ENCODE assay signal across 19 cellular contexts in genomic region chr2:59032469-59032868, GRCh38.
"Had no signal": no experiment of that assay in that cellular context is flagged by ENCODE, and none has a peak within 500 bp of the region (broad histone marks: within the 10 kb centered on the region; RNA-seq: fewer than 3 reads in every experiment).

No MANE protein-coding gene starts in this region.

- H3K27ac ChIP-seq: tibial artery, vagina had no signal

- H3K9me3 ChIP-seq: tibial artery, vagina had no signal

- ATAC-seq: natural killer cell; right cardiac atrium; stimulated activated effector memory CD8-positive, alpha-beta T cell treated with anti-CD3 and anti-CD28 coated beads, Interleukin-12 subunit alpha, Interleukin-12 subunit beta, amount 100 ng/mL, for 72 hours had no signal

- H3K4me3 Mint-ChIP-seq: activated B cell treated with CpG ODN at 0.5 μM for 24 hours; activated CD4-positive, alpha-beta T cell treated with anti-CD3 and anti-CD28 coated beads, Interleukin-2, amount 10 ng/mL, durations not matched to agents 7 days and 5 days; activated naive CD4-positive, alpha-beta T cell treated with anti-CD3 and anti-CD28 coated beads, Interleukin-2, amount 10 ng/mL, durations not matched to agents 7 days and 5 days; natural killer cell; stimulated activated effector memory CD8-positive, alpha-beta T cell treated with anti-CD3 and anti-CD28 coated beads, Interleukin-12 subunit alpha, Interleukin-12 subunit beta, amount 100 ng/mL, for 72 hours had no signal

- H3K9me3 Mint-ChIP-seq: activated B cell treated with CpG ODN at 0.5 μM for 24 hours; activated CD4-positive, alpha-beta T cell treated with anti-CD3 and anti-CD28 coated beads, Interleukin-2, amount 10 ng/mL, durations not matched to agents 7 days and 5 days; activated naive CD4-positive, alpha-beta T cell treated with anti-CD3 and anti-CD28 coated beads, Interleukin-2, amount 10 ng/mL, durations not matched to agents 7 days and 5 days; activated T-helper 2 cell treated with anti-CD3 and anti-CD28 coated beads, Interferon-gamma antibody, Interleukin-2, Interleukin-4, amounts not matched to agents 10 μg/mL and 5 μg/mL and 100 μg/mL, durations not matched to agents 14 hours and 24 hours and 36 hours had no signal

- H3K4me3 ChIP-seq: smooth muscle cell, tibial artery, vagina had no signal

- H3K36me3 Mint-ChIP-seq: activated naive CD4-positive, alpha-beta T cell treated with anti-CD3 and anti-CD28 coated beads, Interleukin-2, amount 10 ng/mL, durations not matched to agents 7 days and 5 days; natural killer cell; stimulated activated effector memory CD8-positive, alpha-beta T cell treated with anti-CD3 and anti-CD28 coated beads, Interleukin-12 subunit alpha, Interleukin-12 subunit beta, amount 100 ng/mL, for 72 hours had no signal

- H3K4me1 Mint-ChIP-seq: activated B cell treated with CpG ODN at 0.5 μM for 24 hours; activated CD4-positive, alpha-beta T cell treated with anti-CD3 and anti-CD28 coated beads, Interleukin-2, amount 10 ng/mL, durations not matched to agents 7 days and 5 days; activated naive CD4-positive, alpha-beta T cell treated with anti-CD3 and anti-CD28 coated beads, Interleukin-2, amount 10 ng/mL, durations not matched to agents 7 days and 5 days; natural killer cell; stimulated activated effector memory CD8-positive, alpha-beta T cell treated with anti-CD3 and anti-CD28 coated beads, Interleukin-12 subunit alpha, Interleukin-12 subunit beta, amount 100 ng/mL, for 72 hours had no signal

- H3K4me2 ChIP-seq: smooth muscle cell had no signal

- H3K36me3 ChIP-seq: tibial artery, vagina had no signal

- H3K27ac Mint-ChIP-seq: activated B cell treated with CpG ODN at 0.5 μM for 24 hours; activated CD4-positive, alpha-beta T cell treated with anti-CD3 and anti-CD28 coated beads, Interleukin-2, amount 10 ng/mL, durations not matched to agents 7 days and 5 days; activated naive CD4-positive, alpha-beta T cell treated with anti-CD3 and anti-CD28 coated beads, Interleukin-2, amount 10 ng/mL, durations not matched to agents 7 days and 5 days; activated T-helper 2 cell treated with anti-CD3 and anti-CD28 coated beads, Interferon-gamma antibody, Interleukin-2, Interleukin-4, amounts not matched to agents 10 μg/mL and 5 μg/mL and 100 μg/mL, durations not matched to agents 14 hours and 24 hours and 36 hours; natural killer cell; progenitor cell of endocrine pancreas; stimulated activated effector memory CD8-positive, alpha-beta T cell treated with anti-CD3 and anti-CD28 coated beads, Interleukin-12 subunit alpha, Interleukin-12 subunit beta, amount 100 ng/mL, for 72 hours had no signal

- H3K4me1 ChIP-seq: vagina had no signal

- H3K27me3 Mint-ChIP-seq: activated CD4-positive, alpha-beta T cell treated with anti-CD3 and anti-CD28 coated beads, Interleukin-2, amount 10 ng/mL, durations not matched to agents 7 days and 5 days; activated naive CD4-positive, alpha-beta T cell treated with anti-CD3 and anti-CD28 coated beads, Interleukin-2, amount 10 ng/mL, durations not matched to agents 7 days and 5 days; progenitor cell of endocrine pancreas had no signal

- DNase-seq: activated B cell treated with CpG ODN at 0.5 μM for 24 hours; activated CD4-positive, alpha-beta T cell treated with anti-CD3 and anti-CD28 coated beads, Interleukin-2, amount 10 ng/mL, durations not matched to agents 7 days and 5 days; activated naive CD4-positive, alpha-beta T cell treated with anti-CD3 and anti-CD28 coated beads, Interleukin-2, amount 10 ng/mL, durations not matched to agents 7 days and 5 days; activated T-cell treated with anti-CD3 and anti-CD28 coated beads for 4 hours; central memory CD4-positive, alpha-beta T cell; cortex of kidney; effector CD8-positive, alpha-beta T cell; foreskin melanocyte; head of caudate nucleus; mammary epithelial cell; natural killer cell; nucleus accumbens; right cardiac atrium; tibial artery had no signal

- H3K27me3 ChIP-seq: tibial artery, vagina had no signal
